22 cellular contexts compared by ENCODE assay signal in the genomic region with DNA sequence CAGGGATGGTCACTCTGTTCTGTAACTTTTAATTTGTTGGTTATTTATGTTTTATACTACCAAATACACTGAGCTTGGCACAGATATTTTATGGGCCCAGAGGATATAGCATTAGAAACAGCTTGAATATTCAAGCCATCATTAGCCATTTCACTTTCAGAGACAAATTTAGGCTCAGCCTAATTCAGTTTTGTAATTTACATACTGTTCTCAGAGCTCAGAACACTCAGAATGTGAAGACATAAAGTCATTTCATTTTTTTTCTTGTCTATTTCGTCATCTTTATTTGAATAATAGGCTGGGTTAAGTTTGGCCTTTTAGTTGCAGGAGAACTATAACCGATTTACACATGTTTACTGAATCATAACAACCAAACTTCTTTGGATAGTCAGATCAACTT.
DNase-seq lines count a peak whose midpoint lies in the region; ATAC-seq and TF ChIP-seq lines count a peak whose summit lies in the region.
"Had no signal": no experiment of that assay in that cellular context is flagged by ENCODE, and none has a peak within 500 bp of the region (broad histone marks: within the 10 kb centered on the region; RNA-seq: fewer than 3 reads in every experiment).

No MANE protein-coding gene starts in this region.

- H3K27ac ChIP-seq in OCI-LY3 (ENCODE audit: low read length): no peak overlapping the region
- H3K27ac ChIP-seq: breast epithelium, heart right ventricle, KMS-11 had no signal

- peaks cover 75% of the 10 kb centered on the region for H3K27me3 Mint-ChIP-seq in activated CD4-positive, alpha-beta T cell treated with anti-CD3 and anti-CD28 coated beads, Interleukin-2, amount 10 ng/mL, durations not matched to agents 24 days and 14 days

- no peaks in the 10 kb centered on the region for H3K9me3 Mint-ChIP-seq in activated CD4-positive, alpha-beta T cell treated with anti-CD3 and anti-CD28 coated beads, Interleukin-2, amount 10 ng/mL, durations not matched to agents 24 days and 14 days
- H3K9me3 Mint-ChIP-seq: activated naive CD8-positive, alpha-beta T cell treated with anti-CD3 and anti-CD28 coated beads, Interleukin-2, amount 50 U/mL, for 24 hours; CD4-positive, CD25-positive, alpha-beta regulatory T cell; HFFc6 had no signal

- H4K20me1 ChIP-seq in OCI-LY3 (ENCODE audit: insufficient read depth, low read length): no peaks in the 10 kb centered on the region

- H3K4me1 ChIP-seq in OCI-LY3 (ENCODE audit: low read length): peaks cover 33% of the 10 kb centered on the region
- H3K4me1 ChIP-seq: breast epithelium, heart right ventricle had no signal

- H3K36me3 ChIP-seq in OCI-LY3 (replicated peaks; ENCODE audit: low read depth, low read length): no peaks in the 10 kb centered on the region
- H3K36me3 ChIP-seq: breast epithelium, heart right ventricle had no signal

- intact Hi-C loops in activated CD4-positive, alpha-beta T cell treated with anti-CD3 and anti-CD28 coated beads, Interleukin-2, amount 10 ng/mL, durations not matched to agents 24 days and 14 days (cut with micrococcal nuclease): loop anchor here (10.0 kb wide), 2 partner anchors 199 to 259 kb away; no protein-coding TSS in a partner anchor

- no peak overlapping the region for H2AFZ ChIP-seq in OCI-LY3 (ENCODE audit: low read depth, low read length)

- peaks cover 24% of the 10 kb centered on the region for H3K27me3 ChIP-seq in OCI-LY3 (ENCODE audit: low read depth, low read length)

- H3K27ac Mint-ChIP-seq in activated CD4-positive, alpha-beta T cell treated with anti-CD3 and anti-CD28 coated beads, Interleukin-2, amount 10 ng/mL, durations not matched to agents 24 days and 14 days: no peak overlapping the region
- H3K27ac Mint-ChIP-seq: activated naive CD8-positive, alpha-beta T cell treated with anti-CD3 and anti-CD28 coated beads, Interleukin-2, amount 50 U/mL, for 24 hours; CD4-positive, CD25-positive, alpha-beta regulatory T cell; HFFc6 had no signal

- peak overlapping the region; percentile 22 for H3K4me2 ChIP-seq in OCI-LY3 (ENCODE audit: low read length)
- H3K4me2 ChIP-seq: KMS-11 had no signal

- peak; percentile 52 for ATAC-seq in GM18520 (IDR thresholded peaks at IDR 0.05; ENCODE audit: unreplicated experiment)
- peak; percentile 57 for ATAC-seq in GM21526 (IDR thresholded peaks at IDR 0.05; ENCODE audit: low FRiP score, unreplicated experiment)
- peak; percentile 66 for ATAC-seq in HG02973 (IDR thresholded peaks at IDR 0.05; ENCODE audit: unreplicated experiment)
- ATAC-seq: activated naive CD8-positive, alpha-beta T cell treated with anti-CD3 and anti-CD28 coated beads, Interleukin-2, amount 50 U/mL, for 24 hours; heart right ventricle had no signal

- H3K9me3 ChIP-seq in OCI-LY3 (ENCODE audit: insufficient read depth, low read length): no peaks in the 10 kb centered on the region
- H3K9me3 ChIP-seq: breast epithelium, heart right ventricle had no signal

- H3K4me3 ChIP-seq in OCI-LY3 (ENCODE audit: low read length): no peak overlapping the region
- H3K4me3 ChIP-seq: breast epithelium, heart right ventricle had no signal

- H3K4me1 Mint-ChIP-seq in activated CD4-positive, alpha-beta T cell treated with anti-CD3 and anti-CD28 coated beads, Interleukin-2, amount 10 ng/mL, durations not matched to agents 24 days and 14 days: no peaks in the 10 kb centered on the region
- H3K4me1 Mint-ChIP-seq: activated naive CD8-positive, alpha-beta T cell treated with anti-CD3 and anti-CD28 coated beads, Interleukin-2, amount 50 U/mL, for 24 hours had no signal

- H3K9ac ChIP-seq in OCI-LY3 (ENCODE audit: low read length): no peak overlapping the region
- H3K9ac ChIP-seq: KMS-11 had no signal

- TF ChIP-seq CTCF in OCI-LY3 (IDR thresholded peaks at IDR 0.05; ENCODE audit: low read depth, low read length): no peak

- no peaks in the 10 kb centered on the region for H3K36me3 Mint-ChIP-seq in activated CD4-positive, alpha-beta T cell treated with anti-CD3 and anti-CD28 coated beads, Interleukin-2, amount 10 ng/mL, durations not matched to agents 24 days and 14 days (ENCODE audit: low read depth)
- H3K36me3 Mint-ChIP-seq: CD4-positive, CD25-positive, alpha-beta regulatory T cell had no signal

- H3K4me3 Mint-ChIP-seq in activated CD4-positive, alpha-beta T cell treated with anti-CD3 and anti-CD28 coated beads, Interleukin-2, amount 10 ng/mL, durations not matched to agents 24 days and 14 days: no peak overlapping the region
- H3K4me3 Mint-ChIP-seq: activated naive CD8-positive, alpha-beta T cell treated with anti-CD3 and anti-CD28 coated beads, Interleukin-2, amount 50 U/mL, for 24 hours; CD4-positive, CD25-positive, alpha-beta regulatory T cell; HFFc6 had no signal

- no peaks in the 10 kb centered on the region for H3K79me2 ChIP-seq in OCI-LY3 (ENCODE audit: low read length)

- no peak for DNase-seq in stimulated activated CD8-positive, alpha-beta memory T cell treated with anti-CD3 and anti-CD28 coated beads, Interleukin-4, amount 100 ng/mL, for 48 hours
- DNase-seq in NCI-H345 (lab: John Stamatoyannopoulos, UW) (no peak), retina (no peak)
- no peak for DNase-seq in activated CD4-positive, alpha-beta T cell treated with anti-CD3 and anti-CD28 coated beads, Interleukin-2, amount 10 ng/mL, durations not matched to agents 24 days and 14 days
- DNase-seq: activated CD4-positive, alpha-beta T cell treated with anti-CD3 and anti-CD28 coated beads for 1 hour; activated naive CD8-positive, alpha-beta T cell treated with anti-CD3 and anti-CD28 coated beads, Interleukin-2, amount 50 U/mL, for 24 hours; CD4-positive, CD25-positive, alpha-beta regulatory T cell; cortex of kidney; DMS53; heart right ventricle; HFFc6; NCI-H1092 treated with DMSO at 0.1 percent for 48 hours; NCI-H524; nucleus accumbens; RPMI8226; stimulated activated CD4-positive, alpha-beta T cell treated with anti-CD3 and anti-CD28 coated beads, Interleukin-12 subunit alpha, Interleukin-12 subunit beta, amount 100 ng/mL, for 4 hours had no signal
